ENCODE assay signal across 9 cellular contexts in the genomic region with DNA sequence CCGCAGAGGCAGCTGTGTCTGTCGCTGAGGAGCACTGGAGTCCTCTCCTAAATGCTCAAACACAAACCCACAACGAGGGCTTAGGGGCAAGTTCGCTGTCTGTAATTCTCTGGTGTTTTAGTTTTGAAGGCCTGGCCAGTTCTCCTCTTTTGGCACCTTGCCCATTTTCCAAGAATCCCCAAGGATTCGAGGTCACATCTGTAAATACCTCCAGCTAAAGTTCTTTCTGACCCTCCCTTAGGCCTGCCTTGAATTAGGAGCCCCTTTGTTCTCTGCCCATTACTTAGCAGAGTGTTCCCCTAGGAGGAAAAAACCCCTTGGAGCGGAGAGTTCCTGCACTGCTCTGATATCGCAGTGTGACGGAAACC. TPM values are rescaled to one million over a fixed set of nuclear protein-coding genes. Genes with fewer than 3 reads are reported as not detected.
A peak's percentile ranks its signal among the peaks of the same experiment; 100 is the strongest.
DNase-seq lines count a peak whose midpoint lies in the region; ATAC-seq and TF ChIP-seq lines count a peak whose summit lies in the region.
"Had no signal": no experiment of that assay in that cellular context is flagged by ENCODE, and none has a peak within 500 bp of the region (broad histone marks: within the 10 kb centered on the region; RNA-seq: fewer than 3 reads in every experiment).

No MANE protein-coding gene starts in this region.

- H3K27me3 ChIP-seq in cardiac muscle cell (no peaks in the 10 kb centered on the region), ascending aorta (no peaks in the 10 kb centered on the region), mesendoderm (ENCODE audit: insufficient read depth, low read length, poor library complexity) (no peaks in the 10 kb centered on the region)

- peaks cover 4% of the 10 kb centered on the region for H3K36me3 Mint-ChIP-seq in type B pancreatic cell
- peaks cover 17% of the 10 kb centered on the region for H3K36me3 Mint-ChIP-seq in T-helper 2 cell treated with Interferon-gamma antibody and Interleukin-4, amounts not matched to agents 5 μg/mL and 100 μg/mL, for 36 hours (ENCODE audit: low read depth)

- H3K9ac ChIP-seq in mesendoderm (ENCODE audit: low read length) = no peak overlapping the region

- H3K9me3 Mint-ChIP-seq in type B pancreatic cell = no peaks in the 10 kb centered on the region
- no peaks in the 10 kb centered on the region for H3K9me3 Mint-ChIP-seq in T-helper 2 cell treated with Interferon-gamma antibody and Interleukin-4, amounts not matched to agents 5 μg/mL and 100 μg/mL, for 36 hours

- H3K4me3 ChIP-seq in cardiac muscle cell (no peak overlapping the region), ascending aorta (peak overlapping the region in 1 of 2 donors; percentile 84), mesendoderm (ENCODE audit: low read length) (no peak overlapping the region)

- H3K36me3 ChIP-seq in cardiac muscle cell (no peaks in the 10 kb centered on the region), ascending aorta (peaks cover 22 to 36% of the 10 kb centered on the region in 2 donors), mesendoderm (ENCODE audit: control insufficient read depth, insufficient read depth, low read length) (no peaks in the 10 kb centered on the region)

- no peak overlapping the region for H2BK120ac ChIP-seq in mesendoderm (ENCODE audit: low read depth, low read length)

- peak overlapping the region; percentile 75 for H3K56ac ChIP-seq in mesendoderm (ENCODE audit: low read length)

- no peaks in the 10 kb centered on the region for H3K79me2 ChIP-seq in mesendoderm (ENCODE audit: control insufficient read depth, insufficient read depth, low read length)

- DNase-seq in cardiac muscle cell (ENCODE audit: low read depth in 1 of 2, low spot score in 1 of 2) = peak in 1 of 2 donors; percentile 53
- no peak for DNase-seq in cardiac septum (ENCODE audit: low spot score)
- peak in 1 of 2 donors; percentile 46 for DNase-seq in ascending aorta (ENCODE audit: low spot score in 2 of 2)
- DNase-seq in mesendoderm = no peak
- no peak for DNase-seq in type B pancreatic cell (ENCODE audit: extremely low spot score, unreplicated experiment)
- no peak for DNase-seq in T-helper 2 cell treated with Interferon-gamma antibody and Interleukin-4, amounts not matched to agents 5 μg/mL and 100 μg/mL, for 36 hours (ENCODE audit: low spot score)
- no peak for DNase-seq in HT-29 (ENCODE audit: low spot score)
- DNase-seq: Karpas-422 had no signal

- H2BK5ac ChIP-seq in mesendoderm (ENCODE audit: low read length) = no peak overlapping the region

- H3K9me3 ChIP-seq in cardiac muscle cell (ENCODE audit: low read depth) (no peaks in the 10 kb centered on the region), ascending aorta (no peaks in the 10 kb centered on the region)

- H4K5ac ChIP-seq in mesendoderm (ENCODE audit: low read length) = no peak overlapping the region

- no peak overlapping the region for H4K8ac ChIP-seq in mesendoderm (ENCODE audit: low read depth, low read length)

- peak overlapping the region; percentile 95 for H3K4me3 Mint-ChIP-seq in type B pancreatic cell
- no peak overlapping the region for H3K4me3 Mint-ChIP-seq in T-helper 2 cell treated with Interferon-gamma antibody and Interleukin-4, amounts not matched to agents 5 μg/mL and 100 μg/mL, for 36 hours

- WGBS in mesendoderm (ENCODE audit: extremely low coverage, insufficient coverage, low lambda C conversion rate) = no CpG with 5 or more reads among the region's 8 CpGs

- no peak overlapping the region for H3K23ac ChIP-seq in mesendoderm (ENCODE audit: low read length)

- H3K4ac ChIP-seq in mesendoderm (ENCODE audit: low read depth, low read length) = no peak overlapping the region

- TF ChIP-seq CTCF in cardiac muscle cell (IDR thresholded peaks at IDR 0.05; ENCODE audit: low read depth, low read length) = no peak
- no peak for TF ChIP-seq CTCF in ascending aorta (IDR thresholded peaks at IDR 0.05)
- TF ChIP-seq CTCF in type B pancreatic cell (conservative IDR thresholded peaks at IDR 0.05) = no peak

- H3K18ac ChIP-seq in mesendoderm (ENCODE audit: low read length) = no peak overlapping the region

- H3K4me1 ChIP-seq in cardiac muscle cell (ENCODE audit: low read depth) (peaks cover 33% of the 10 kb centered on the region), ascending aorta (peaks cover 3 to 7% of the 10 kb centered on the region in 2 donors), mesendoderm (ENCODE audit: control insufficient read depth, low read depth, low read length) (peaks cover 6% of the 10 kb centered on the region)

- no peak overlapping the region for H3K4me2 ChIP-seq in mesendoderm (ENCODE audit: low read length)

- H3K4me1 Mint-ChIP-seq in type B pancreatic cell (ENCODE audit: unreplicated experiment) = peaks cover 10% of the 10 kb centered on the region
- peaks cover 15% of the 10 kb centered on the region for H3K4me1 Mint-ChIP-seq in T-helper 2 cell treated with Interferon-gamma antibody and Interleukin-4, amounts not matched to agents 5 μg/mL and 100 μg/mL, for 36 hours (ENCODE audit: low read depth)

- H3K27ac ChIP-seq in cardiac muscle cell = peak overlapping the region; percentile 86
- peak overlapping the region; percentile 69 to 72 for H3K27ac ChIP-seq in ascending aorta
- no peak overlapping the region for H3K27ac ChIP-seq in mesendoderm (ENCODE audit: low read depth, low read length)

- H3K27me3 Mint-ChIP-seq in type B pancreatic cell = no peaks in the 10 kb centered on the region
- no peaks in the 10 kb centered on the region for H3K27me3 Mint-ChIP-seq in T-helper 2 cell treated with Interferon-gamma antibody and Interleukin-4, amounts not matched to agents 5 μg/mL and 100 μg/mL, for 36 hours (ENCODE audit: low read depth)

- no peaks in the 10 kb centered on the region for H3K79me1 ChIP-seq in mesendoderm (ENCODE audit: low read length)

- no peak for ATAC-seq in GM21423 (IDR thresholded peaks at IDR 0.05; ENCODE audit: unreplicated experiment)

- intact Hi-C loops in cardiac septum (cut with DNase I) = loop anchor here (10.0 kb wide), 1 partner anchor 151 kb away; a partner anchor contains a TSS
- intact Hi-C loops in ascending aorta (cut with DNase I) = loop anchor here (2.0 to 5.0 kb wide), 2 partner anchors 31 to 153 kb away; a partner anchor contains a TSS

- no peak overlapping the region for H2BK15ac ChIP-seq in mesendoderm (replicated peaks; ENCODE audit: low read depth)

- H3K27ac Mint-ChIP-seq in type B pancreatic cell = peak overlapping the region; percentile 80
- H3K27ac Mint-ChIP-seq in T-helper 2 cell treated with Interferon-gamma antibody and Interleukin-4, amounts not matched to agents 5 μg/mL and 100 μg/mL, for 36 hours = no peak overlapping the region

- H2AK5ac ChIP-seq in mesendoderm (ENCODE audit: low read length) = no peak overlapping the region

RNA-seq across cellular contexts. Expression of a gene that starts 0.7 kb away (rescaled TPM):
- total RNA-seq in cardiac muscle cell = 22.9 and 45.1 TPM in 2 replicates
- 27.5 and 40.6 TPM in 2 replicates for polyA plus RNA-seq in cardiac muscle cell
- 11.7 TPM for total RNA-seq in cardiac septum
- 5.6 TPM for total RNA-seq in ascending aorta
- polyA plus RNA-seq in mesendoderm (2013, experiment 1 of 2) = 0.48 TPM
- polyA plus RNA-seq in mesendoderm (2013, experiment 2 of 2) = 1.2 TPM
- total RNA-seq in type B pancreatic cell (ENCODE audit: low replicate concordance) = 6.1 and 14.9 TPM in 2 replicates
- total RNA-seq in HT-29 (2014; rRNA removed; shearing (Covaris generic)) = 10.8 and 20.9 TPM in 2 replicates

RNA-seq across cellular contexts. Expression of a gene that starts 31.0 kb away (rescaled TPM):
- total RNA-seq in cardiac muscle cell (32.1 and 58.6 TPM in 2 replicates), cardiac septum (34.8 TPM), ascending aorta (42.7 TPM), type B pancreatic cell (ENCODE audit: low replicate concordance) (60.5 and 72.4 TPM in 2 replicates)
- polyA plus RNA-seq in cardiac muscle cell = 60.9 and 101 TPM in 2 replicates
- polyA plus RNA-seq in mesendoderm (2013, experiment 1 of 2) = 22.7 TPM
- polyA plus RNA-seq in mesendoderm (2013, experiment 2 of 2) = 24.9 TPM
- 44.2 and 49.8 TPM in 2 replicates for total RNA-seq in HT-29 (2014; rRNA removed; shearing (Covaris generic))
